31 cellular contexts compared by ENCODE assay signal in the genomic region with DNA sequence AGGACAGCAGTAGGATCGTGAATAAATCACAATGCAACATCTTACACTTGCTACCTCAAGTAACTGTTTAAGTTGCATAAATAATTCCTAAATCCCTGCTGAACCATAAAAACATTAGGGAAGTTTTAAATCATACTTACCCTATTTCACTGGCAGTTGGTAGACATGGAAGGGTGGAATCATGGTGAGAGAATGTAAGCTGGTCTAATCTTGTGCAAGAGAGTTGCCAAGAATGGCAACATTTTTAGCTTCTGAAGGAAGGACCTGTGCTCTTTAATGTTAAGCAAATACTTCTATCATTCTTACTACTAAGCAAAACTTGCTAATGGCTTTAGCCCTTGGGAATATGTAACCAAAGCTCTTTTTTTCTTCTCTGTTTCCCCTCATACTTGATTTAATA. TPM values are rescaled to one million over a fixed set of nuclear protein-coding genes. Genes with fewer than 3 reads are reported as not detected.
"Had no signal": no experiment of that assay in that cellular context is flagged by ENCODE, and none has a peak within 500 bp of the region (broad histone marks: within the 10 kb centered on the region; RNA-seq: fewer than 3 reads in every experiment).

No MANE protein-coding gene starts in this region.

- H3K4me3 ChIP-seq: esophagus muscularis mucosa, gastrocnemius medialis had no signal

- H3K4me1 ChIP-seq: foreskin keratinocyte, gastrocnemius medialis had no signal

- H3K27me3 ChIP-seq: brain microvascular endothelial cell, esophagus muscularis mucosa, foreskin keratinocyte, gastrocnemius medialis had no signal

- H3K36me3 ChIP-seq: brain microvascular endothelial cell, esophagus muscularis mucosa, gastrocnemius medialis had no signal

- ATAC-seq: activated naive CD4-positive, alpha-beta T cell treated with anti-CD3 and anti-CD28 coated beads, Interleukin-2, amount 50 U/mL, for 72 hours; activated T-cell treated with anti-CD3 and anti-CD28 coated beads, Interleukin-2, amount 50 U/mL, for 72 hours; effector memory CD8-positive, alpha-beta T cell; foreskin keratinocyte; gastrocnemius medialis; WTC11 had no signal

- H3K9me3 ChIP-seq: gastrocnemius medialis had no signal

- H3K27ac Mint-ChIP-seq: activated CD4-positive, alpha-beta memory T cell treated with anti-CD3 and anti-CD28 coated beads, Interleukin-2, amount 10 ng/mL, durations not matched to agents 7 days and 5 days; activated CD4-positive, alpha-beta T cell treated with anti-CD3 and anti-CD28 coated beads, Interleukin-2, amount 10 ng/mL, durations not matched to agents 7 days and 5 days; activated naive CD4-positive, alpha-beta T cell treated with anti-CD3 and anti-CD28 coated beads, Interleukin-2, amount 10 ng/mL, durations not matched to agents 7 days and 5 days; activated naive CD4-positive, alpha-beta T cell treated with anti-CD3 and anti-CD28 coated beads, Interleukin-2, amount 50 U/mL, for 72 hours; activated naive CD8-positive, alpha-beta T cell treated with anti-CD3 and anti-CD28 coated beads, Interleukin-2, amount 10 ng/mL, durations not matched to agents 7 days and 5 days; activated T-cell treated with anti-CD3 and anti-CD28 coated beads, Interleukin-2, amount 50 U/mL, for 24 hours; activated T-cell treated with anti-CD3 and anti-CD28 coated beads, Interleukin-2, amount 50 U/mL, for 72 hours; effector memory CD8-positive, alpha-beta T cell; WTC11 had no signal

- H3K9me3 Mint-ChIP-seq: activated T-cell treated with anti-CD3 and anti-CD28 coated beads, Interleukin-2, amount 50 U/mL, for 24 hours had no signal

- H3K36me3 Mint-ChIP-seq: activated naive CD4-positive, alpha-beta T cell treated with anti-CD3 and anti-CD28 coated beads, Interleukin-2, amount 10 ng/mL, durations not matched to agents 7 days and 5 days; activated naive CD8-positive, alpha-beta T cell treated with anti-CD3 and anti-CD28 coated beads, Interleukin-2, amount 10 ng/mL, durations not matched to agents 7 days and 5 days had no signal

- H3K4me1 Mint-ChIP-seq: activated CD4-positive, alpha-beta memory T cell treated with anti-CD3 and anti-CD28 coated beads, Interleukin-2, amount 10 ng/mL, durations not matched to agents 7 days and 5 days; activated CD4-positive, alpha-beta T cell treated with anti-CD3 and anti-CD28 coated beads, Interleukin-2, amount 10 ng/mL, durations not matched to agents 7 days and 5 days; activated naive CD4-positive, alpha-beta T cell treated with anti-CD3 and anti-CD28 coated beads, Interleukin-2, amount 10 ng/mL, durations not matched to agents 7 days and 5 days; activated naive CD8-positive, alpha-beta T cell treated with anti-CD3 and anti-CD28 coated beads, Interleukin-2, amount 10 ng/mL, durations not matched to agents 7 days and 5 days had no signal

- H3K27ac ChIP-seq: brain microvascular endothelial cell, esophagus muscularis mucosa, foreskin keratinocyte, gastrocnemius medialis, VCaP had no signal

- DNase-seq: activated CD4-positive, alpha-beta memory T cell treated with anti-CD3 and anti-CD28 coated beads, Interleukin-2, amount 10 ng/mL, durations not matched to agents 7 days and 5 days; activated CD4-positive, alpha-beta T cell treated with anti-CD3 and anti-CD28 coated beads for 1 hour; activated CD4-positive, alpha-beta T cell treated with anti-CD3 and anti-CD28 coated beads for 4 hours; activated CD4-positive, alpha-beta T cell treated with anti-CD3 and anti-CD28 coated beads, Interleukin-2, amount 10 ng/mL, durations not matched to agents 7 days and 5 days; activated CD4-positive, alpha-beta T cell treated with anti-CD3 and anti-CD28 coated beads, Interleukin-2, amount 50 U/mL, for 4 hours; activated CD8-positive, alpha-beta memory T cell treated with anti-CD3 and anti-CD28 coated beads, Interleukin-2, amount 50 U/mL, for 48 hours; activated gamma-delta T cell; activated naive CD4-positive, alpha-beta T cell; activated naive CD4-positive, alpha-beta T cell treated with anti-CD3 and anti-CD28 coated beads, Interleukin-2, amount 10 ng/mL, durations not matched to agents 7 days and 5 days; activated naive CD8-positive, alpha-beta T cell treated with anti-CD3 and anti-CD28 coated beads, Interleukin-2, amount 10 ng/mL, durations not matched to agents 7 days and 5 days; activated T-cell treated with anti-CD3 and anti-CD28 coated beads for 4 hours; activated T-cell treated with anti-CD3 and anti-CD28 coated beads, Interleukin-2, amount 50 U/mL, for 24 hours; activated T-cell treated with anti-CD3 and anti-CD28 coated beads, Interleukin-2, amount 50 U/mL, for 72 hours; amniotic stem cell; anterior cingulate cortex; brain microvascular endothelial cell; cortex of kidney; dermis blood vessel endothelial cell; effector CD4-positive, alpha-beta T cell; effector memory CD8-positive, alpha-beta T cell; erythroblast; foreskin keratinocyte; gastrocnemius medialis; glutamatergic neuron; T-helper 2 cell had no signal

- H3K4me3 Mint-ChIP-seq: activated CD4-positive, alpha-beta memory T cell treated with anti-CD3 and anti-CD28 coated beads, Interleukin-2, amount 10 ng/mL, durations not matched to agents 7 days and 5 days; activated CD4-positive, alpha-beta T cell treated with anti-CD3 and anti-CD28 coated beads, Interleukin-2, amount 10 ng/mL, durations not matched to agents 7 days and 5 days; activated naive CD4-positive, alpha-beta T cell treated with anti-CD3 and anti-CD28 coated beads, Interleukin-2, amount 10 ng/mL, durations not matched to agents 7 days and 5 days; activated naive CD8-positive, alpha-beta T cell treated with anti-CD3 and anti-CD28 coated beads, Interleukin-2, amount 10 ng/mL, durations not matched to agents 7 days and 5 days; activated T-cell treated with anti-CD3 and anti-CD28 coated beads, Interleukin-2, amount 50 U/mL, for 24 hours; activated T-cell treated with anti-CD3 and anti-CD28 coated beads, Interleukin-2, amount 50 U/mL, for 72 hours; effector memory CD8-positive, alpha-beta T cell; WTC11 had no signal

RNA-seq across cellular contexts. Expression of a gene that starts 46.8 kb away (rescaled TPM):
- total RNA-seq: activated CD4-positive, alpha-beta memory T cell treated with anti-CD3 and anti-CD28 coated beads, Interleukin-2, amount 10 ng/mL, durations not matched to agents 7 days and 5 days; activated CD4-positive, alpha-beta T cell treated with anti-CD3 and anti-CD28 coated beads, Interleukin-2, amount 10 ng/mL, durations not matched to agents 7 days and 5 days; activated naive CD4-positive, alpha-beta T cell treated with anti-CD3 and anti-CD28 coated beads, Interleukin-2, amount 50 U/mL, for 72 hours; activated naive CD8-positive, alpha-beta T cell treated with anti-CD3 and anti-CD28 coated beads, Interleukin-2, amount 10 ng/mL, durations not matched to agents 7 days and 5 days; bronchial epithelial cell; dermis blood vessel endothelial cell; foreskin keratinocyte; T-helper 1 cell treated with Interleukin-12 subunit alpha and Interleukin-12 subunit beta and Interleukin-4 antibody, amounts not matched to agents 30 ng/mL and 1 ng/mL, for 36 hours had no signal
